Comparison of ENCODE assay signal across 4 cellular contexts in the genomic region with DNA sequence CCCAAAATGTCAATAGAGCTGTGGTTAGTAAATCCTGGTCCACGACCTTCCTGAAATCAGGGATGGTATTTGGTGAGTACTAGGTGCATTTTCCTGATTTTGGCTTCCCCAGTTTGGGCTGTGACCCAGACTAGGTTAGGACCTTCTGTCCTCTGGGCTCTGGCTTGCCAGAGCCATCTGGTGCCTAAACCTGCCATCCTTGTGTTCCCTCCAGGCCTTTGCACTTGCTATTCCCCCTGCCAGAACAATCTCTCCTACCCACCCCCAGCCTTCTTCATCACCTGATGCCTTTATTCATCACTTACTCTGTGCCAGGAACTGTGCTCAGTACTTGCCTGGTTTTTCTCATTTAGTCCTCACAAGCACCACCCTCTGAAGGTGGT.
"Had no signal": no experiment of that assay in that cellular context is flagged by ENCODE, and none has a peak within 500 bp of the region (broad histone marks: within the 10 kb centered on the region; RNA-seq: fewer than 3 reads in every experiment).

No MANE protein-coding gene starts in this region.

- H3K27ac Mint-ChIP-seq: GM23338, H9 had no signal

- DNase-seq: H9, HCEC 1CT, IMR-90 had no signal

- ATAC-seq: GM23338 had no signal
